In the genomic region with DNA sequence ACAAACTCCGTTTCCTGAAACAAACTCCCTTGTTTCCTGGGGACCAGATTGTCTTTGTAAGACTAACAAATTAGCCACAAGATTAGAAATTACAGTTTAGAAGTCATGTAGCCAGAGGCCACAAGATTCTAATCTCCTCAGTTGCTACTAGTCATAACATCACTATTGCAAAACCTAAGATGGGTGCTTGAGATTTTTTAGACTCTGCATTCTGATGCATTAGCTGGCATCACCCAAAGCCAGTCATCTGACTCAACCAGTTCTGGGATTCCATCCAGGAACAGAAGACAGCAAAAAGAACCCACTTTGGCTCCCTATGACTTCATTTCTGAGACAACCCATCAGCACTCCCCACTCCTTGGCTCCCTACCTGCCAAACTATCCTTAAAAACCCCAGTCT, we compare ENCODE assay signal across 21 cellular contexts.
DNase-seq lines count a peak whose midpoint lies in the region; ATAC-seq and TF ChIP-seq lines count a peak whose summit lies in the region.
"Had no signal": no experiment of that assay in that cellular context is flagged by ENCODE, and none has a peak within 500 bp of the region (broad histone marks: within the 10 kb centered on the region; RNA-seq: fewer than 3 reads in every experiment).

No MANE protein-coding gene starts in this region.

- no peak overlapping the region for H4K91ac ChIP-seq in trophoblast cell (ENCODE audit: low read depth, low read length)

- H3K36me3 ChIP-seq in GM23338 (ENCODE audit: insufficient read depth) (no peaks in the 10 kb centered on the region), RWPE2 (ENCODE audit: low read depth) (no peaks in the 10 kb centered on the region), trophoblast cell (ENCODE audit: control insufficient read depth in 1 of 2, insufficient read depth in 2 of 2, low read length in 2 of 2) (no peaks in the 10 kb centered on the region)

- DNase-seq in GM23338 (ENCODE audit: low spot score) (no peak), RWPE2 (ENCODE audit: low spot score) (no peak), epithelial cell of proximal tubule (ENCODE audit: low read depth) (peak; percentile 18), trophoblast cell (peak; percentile 82 to 98)
- DNase-seq in stimulated activated naive CD4-positive, alpha-beta T cell (lab: John Stamatoyannopoulos, UW): no peak
- DNase-seq: activated CD4-positive, alpha-beta T cell treated with anti-CD3 and anti-CD28 coated beads, Interleukin-2, amount 50 U/mL, for 48 hours; activated gamma-delta T cell treated with Interleukin-2 at 50 U/mL for 16 hours; amygdala; DMS79 treated with DMSO at 0.1 percent for 48 hours; effector memory CD8-positive, alpha-beta T cell; left cardiac atrium; NCI-H1105; NCI-H510A treated with DMSO at 0.1 percent for 48 hours had no signal

- H3K79me2 ChIP-seq in GM23338 (replicated peaks; ENCODE audit: insufficient read depth) (no peaks in the 10 kb centered on the region), trophoblast cell (ENCODE audit: control insufficient read depth, insufficient read depth, low read length, poor library complexity) (no peaks in the 10 kb centered on the region)
- H3K79me2 ChIP-seq: hepatocyte had no signal

- peaks cover 3% of the 10 kb centered on the region; the same call in 2 of the 3 replicates for H3K9me3 Mint-ChIP-seq in GM23338

- H2BK12ac ChIP-seq in trophoblast cell (ENCODE audit: low read length): no peak overlapping the region

- no peaks in the 10 kb centered on the region for H3K27me3 Mint-ChIP-seq in GM23338 (ENCODE audit: insufficient read depth, low read depth, poor library complexity)
- H3K27me3 Mint-ChIP-seq: effector memory CD8-positive, alpha-beta T cell; progenitor cell of endocrine pancreas had no signal

- H3K4me1 ChIP-seq in GM23338 (ENCODE audit: insufficient read depth) (no peaks in the 10 kb centered on the region; the same call in 1 of the 2 replicates), RWPE2 (ENCODE audit: insufficient read depth, poor library complexity, severe bottlenecking) (no peaks in the 10 kb centered on the region), trophoblast cell (ENCODE audit: control insufficient read depth in 1 of 2, insufficient read depth in 2 of 2, low read length in 2 of 2) (peaks cover 2 to 6% of the 10 kb centered on the region in 2 experiments)

- H4K12ac ChIP-seq in trophoblast cell (ENCODE audit: low read depth, low read length): no peak overlapping the region

- peak overlapping the region; percentile 52; the same call in 1 of the 2 replicates for H2AFZ ChIP-seq in GM23338
- no peak overlapping the region for H2AFZ ChIP-seq in trophoblast cell (ENCODE audit: insufficient read depth, low read length, poor library complexity)
- H2AFZ ChIP-seq: hepatocyte had no signal

- H3K18ac ChIP-seq in trophoblast cell (ENCODE audit: low read length): no peak overlapping the region

- H3K4me3 ChIP-seq in GM23338 (no peak overlapping the region), RWPE2 (ENCODE audit: severe bottlenecking) (no peak overlapping the region), epithelial cell of proximal tubule (ENCODE audit: low read depth, low read length) (no peak overlapping the region), trophoblast cell (ENCODE audit: low read depth, low read length) (no peak overlapping the region)
- H3K4me3 ChIP-seq: hepatocyte had no signal

- no peaks in the 10 kb centered on the region for H3K36me3 Mint-ChIP-seq in GM23338 (ENCODE audit: low read depth)

- no peak overlapping the region for H4K8ac ChIP-seq in trophoblast cell (ENCODE audit: low read depth, low read length)

- H3K4me2 ChIP-seq in GM23338 (no peak overlapping the region), trophoblast cell (ENCODE audit: low read length) (no peak overlapping the region)
- H3K4me2 ChIP-seq: hepatocyte, KMS-11 had no signal

- peaks cover 4% of the 10 kb centered on the region; the same call in 1 of the 2 replicates for H3K9me2 ChIP-seq in GM23338 (ENCODE audit: insufficient read depth)

- 0 out of 3 replicates have a peak, but pooled peaks cover 2% of the 10 kb centered on the region for H3K4me1 Mint-ChIP-seq in GM23338

- no peak overlapping the region for H2BK5ac ChIP-seq in trophoblast cell (ENCODE audit: low read depth, low read length, poor library complexity)

- WGBS in trophoblast cell (ENCODE audit: extremely low coverage, insufficient coverage, insufficient read length): no CpG with 5 or more reads among the region's 1 CpG

- H2BK120ac ChIP-seq in trophoblast cell (ENCODE audit: insufficient read depth, low read length, poor library complexity): no peak overlapping the region

- H3K27ac ChIP-seq in GM23338 (ENCODE audit: low read depth): no peak overlapping the region
- no peak overlapping the region for H3K27ac ChIP-seq in RWPE2 (ENCODE audit: poor library complexity, severe bottlenecking)
- H3K27ac ChIP-seq in trophoblast cell (ENCODE audit: low read depth, low read length): no peak overlapping the region
- H3K27ac ChIP-seq: hepatocyte, KMS-11 had no signal

- ATAC-seq in GM23338: no peak
- peak; percentile 56 for ATAC-seq in RWPE2 (ENCODE audit: low read depth)
- no peak for ATAC-seq in HG03175 (IDR thresholded peaks at IDR 0.05; ENCODE audit: unreplicated experiment)
- ATAC-seq in GM18498 (IDR thresholded peaks at IDR 0.05; ENCODE audit: unreplicated experiment): no peak
- ATAC-seq in HG02642 (IDR thresholded peaks at IDR 0.05; ENCODE audit: poor library complexity, unreplicated experiment): no peak
- ATAC-seq: effector memory CD8-positive, alpha-beta T cell; Right ventricle myocardium inferior had no signal

- H3K27ac Mint-ChIP-seq in GM23338: no peak overlapping the region
- H3K27ac Mint-ChIP-seq: effector memory CD8-positive, alpha-beta T cell; T-helper 1 cell treated with Interleukin-12 subunit alpha and Interleukin-12 subunit beta and Interleukin-4 antibody, amounts not matched to agents 30 μg/mL and 1 μg/mL, for 36 hours had no signal

- H3K27me3 ChIP-seq in GM23338 (ENCODE audit: insufficient read depth) (no peaks in the 10 kb centered on the region), RWPE2 (ENCODE audit: insufficient read depth, poor library complexity, severe bottlenecking) (no peaks in the 10 kb centered on the region), trophoblast cell (ENCODE audit: insufficient read depth, low read length) (no peaks in the 10 kb centered on the region)
- H3K27me3 ChIP-seq: hepatocyte had no signal

- no peak overlapping the region for H3K14ac ChIP-seq in trophoblast cell (ENCODE audit: low read length)

- H2AK5ac ChIP-seq in trophoblast cell (ENCODE audit: low read length): no peak overlapping the region

- no peaks in the 10 kb centered on the region for H3K79me1 ChIP-seq in trophoblast cell (ENCODE audit: low read length)

- H4K20me1 ChIP-seq in GM23338 (replicated peaks; ENCODE audit: insufficient read depth): no peaks in the 10 kb centered on the region

- TF ChIP-seq CTCF in GM23338 (conservative IDR thresholded peaks at IDR 0.05; ENCODE audit: low read depth in 2 of 2) (no peak), RWPE2 (IDR thresholded peaks at IDR 0.05; ENCODE audit: poor library complexity, severe bottlenecking) (no peak), epithelial cell of proximal tubule (conservative IDR thresholded peaks at IDR 0.05; ENCODE audit: low read depth, low read length) (no peak)

- H3K4ac ChIP-seq in trophoblast cell (ENCODE audit: low read depth, low read length): no peak overlapping the region

- H3F3A ChIP-seq in GM23338 (replicated peaks; ENCODE audit: low read depth): no peaks in the 10 kb centered on the region

- H3K9ac ChIP-seq in trophoblast cell (ENCODE audit: low read length): no peak overlapping the region
- H3K9ac ChIP-seq: KMS-11 had no signal

- H3K9me3 ChIP-seq in RWPE2 (ENCODE audit: severe bottlenecking) (no peaks in the 10 kb centered on the region), trophoblast cell (ENCODE audit: insufficient read depth, low read depth, low read length) (no peaks in the 10 kb centered on the region)

- H3K4me3 Mint-ChIP-seq in GM23338: no peak overlapping the region
- H3K4me3 Mint-ChIP-seq: effector memory CD8-positive, alpha-beta T cell; T-helper 1 cell treated with Interleukin-12 subunit alpha and Interleukin-12 subunit beta and Interleukin-4 antibody, amounts not matched to agents 30 μg/mL and 1 μg/mL, for 36 hours had no signal

- no peak overlapping the region for H3K23ac ChIP-seq in trophoblast cell (ENCODE audit: low read length)

TF ChIP-seq in GM23338, 12 proteins besides CTCF, POLR2A, EP300 and RAD21 (continues in another document):
- TF ChIP-seq ZNF331 (CRISPR knock-in tag; IDR thresholded peaks at IDR 0.05; ENCODE audit: low read depth) (no peak), NANOG (IDR thresholded peaks at IDR 0.05; ENCODE audit: borderline replicate concordance) (no peak), EZH2phosphoT487 (IDR thresholded peaks at IDR 0.05; ENCODE audit: unreplicated experiment) (no peak)
- TF ChIP-seq, protein P1, sequence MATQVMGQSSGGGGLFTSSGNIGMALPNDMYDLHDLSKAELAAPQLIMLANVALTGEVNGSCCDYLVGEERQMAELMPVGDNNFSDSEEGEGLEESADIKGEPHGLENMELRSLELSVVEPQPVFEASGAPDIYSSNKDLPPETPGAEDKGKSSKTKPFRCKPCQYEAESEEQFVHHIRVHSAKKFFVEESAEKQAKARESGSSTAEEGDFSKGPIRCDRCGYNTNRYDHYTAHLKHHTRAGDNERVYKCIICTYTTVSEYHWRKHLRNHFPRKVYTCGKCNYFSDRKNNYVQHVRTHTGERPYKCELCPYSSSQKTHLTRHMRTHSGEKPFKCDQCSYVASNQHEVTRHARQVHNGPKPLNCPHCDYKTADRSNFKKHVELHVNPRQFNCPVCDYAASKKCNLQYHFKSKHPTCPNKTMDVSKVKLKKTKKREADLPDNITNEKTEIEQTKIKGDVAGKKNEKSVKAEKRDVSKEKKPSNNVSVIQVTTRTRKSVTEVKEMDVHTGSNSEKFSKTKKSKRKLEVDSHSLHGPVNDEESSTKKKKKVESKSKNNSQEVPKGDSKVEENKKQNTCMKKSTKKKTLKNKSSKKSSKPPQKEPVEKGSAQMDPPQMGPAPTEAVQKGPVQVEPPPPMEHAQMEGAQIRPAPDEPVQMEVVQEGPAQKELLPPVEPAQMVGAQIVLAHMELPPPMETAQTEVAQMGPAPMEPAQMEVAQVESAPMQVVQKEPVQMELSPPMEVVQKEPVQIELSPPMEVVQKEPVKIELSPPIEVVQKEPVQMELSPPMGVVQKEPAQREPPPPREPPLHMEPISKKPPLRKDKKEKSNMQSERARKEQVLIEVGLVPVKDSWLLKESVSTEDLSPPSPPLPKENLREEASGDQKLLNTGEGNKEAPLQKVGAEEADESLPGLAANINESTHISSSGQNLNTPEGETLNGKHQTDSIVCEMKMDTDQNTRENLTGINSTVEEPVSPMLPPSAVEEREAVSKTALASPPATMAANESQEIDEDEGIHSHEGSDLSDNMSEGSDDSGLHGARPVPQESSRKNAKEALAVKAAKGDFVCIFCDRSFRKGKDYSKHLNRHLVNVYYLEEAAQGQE (IDR thresholded peaks at IDR 0.05; ENCODE audit: unreplicated experiment): no peak

Comparison
In these comparisons a context has a peak if more than half of its experiments do, and no peak if none do; other contexts are left out.
1. DNase-seq: peak in epithelial cell of proximal tubule (single experiment) and trophoblast cell (2 of 2); none in GM23338 (single experiment), RWPE2 (single experiment) and stimulated activated naive CD4-positive, alpha-beta T cell (0 of 6).